In the genomic region with DNA sequence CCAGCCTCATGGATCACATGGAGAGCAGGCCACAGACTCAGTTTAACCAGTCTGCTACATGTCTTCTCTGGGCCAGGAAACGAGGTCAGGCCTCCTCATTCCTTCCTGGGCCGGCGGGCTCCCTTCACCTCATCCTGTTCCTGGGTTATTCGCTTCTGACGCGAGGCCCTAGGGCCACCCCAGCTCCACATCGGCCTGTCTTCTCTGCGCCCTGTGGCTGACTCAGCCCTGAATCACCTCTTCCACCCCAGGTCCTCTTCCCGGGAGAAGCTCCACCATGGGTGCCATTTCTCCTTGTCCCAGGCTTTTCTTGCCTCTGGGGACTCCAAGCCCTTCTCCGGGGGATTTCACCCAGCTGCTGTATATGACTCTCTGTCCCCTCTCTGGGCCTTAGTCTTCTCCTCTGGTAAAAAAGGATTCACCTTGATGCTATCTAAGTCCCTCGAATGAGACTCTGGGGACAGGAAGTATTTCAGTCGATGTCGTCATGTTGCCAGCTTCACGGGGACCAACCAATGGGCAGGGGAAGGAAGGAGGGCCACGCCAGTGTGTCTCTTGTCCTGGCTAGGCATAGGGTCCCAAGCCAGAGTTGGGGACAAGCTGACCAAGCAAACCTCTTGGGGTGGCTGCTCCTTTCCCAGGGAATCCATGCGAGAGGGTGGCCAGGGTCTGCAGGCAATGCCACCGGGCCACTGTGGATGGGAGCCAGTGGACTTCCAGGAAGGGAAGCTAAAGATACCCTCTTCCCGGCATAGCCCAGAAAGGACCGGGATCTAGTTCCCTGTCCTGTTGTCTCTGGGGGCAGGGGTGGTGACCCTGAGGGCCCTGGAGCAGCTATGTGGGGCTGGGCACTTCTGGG, we compare ENCODE assay signal across 1 cellular context.
A peak's percentile ranks its signal among the peaks of the same experiment; 100 is the strongest.
TF ChIP-seq lines count a peak whose summit lies in the region.

No MANE protein-coding gene starts in this region.

TF ChIP-seq in K562, 482 proteins besides CTCF, POLR2A, EP300 and RAD21 (continued from another document and continues in another):
- TF ChIP-seq TBP (optimal IDR thresholded peaks at IDR 0.05; ENCODE audit: low read depth, low read length) (no peak), ASH1L (IDR thresholded peaks at IDR 0.05; ENCODE audit: borderline replicate concordance, low read depth, partially characterized antibody) (no peak), SIN3B (IDR thresholded peaks at IDR 0.05; ENCODE audit: low read depth) (no peak), YBX1 (IDR thresholded peaks at IDR 0.05) (no peak), ZNF165 (CRISPR knock-in tag; IDR thresholded peaks at IDR 0.05; ENCODE audit: borderline replicate concordance) (peak; percentile 91), PML (IDR thresholded peaks at IDR 0.05; ENCODE audit: low read length) (no peak), RBBP5 (IDR thresholded peaks at IDR 0.05; ENCODE audit: borderline replicate concordance, insufficient read depth, low read length, poor library complexity, severe bottlenecking) (no peak), CREB1 (IDR thresholded peaks at IDR 0.05) (no peak), CREB1 (CRISPR knock-in tag; IDR thresholded peaks at IDR 0.05) (no peak), RAD51 (IDR thresholded peaks at IDR 0.05; ENCODE audit: borderline replicate concordance, low read depth) (no peak), TEAD4 (IDR thresholded peaks at IDR 0.05; ENCODE audit: low read length) (no peak), TEAD4 (CRISPR knock-in tag; IDR thresholded peaks at IDR 0.05; ENCODE audit: borderline replicate concordance) (no peak), CBFA2T3 (IDR thresholded peaks at IDR 0.05) (no peak), ZNF764 (CRISPR knock-in tag; IDR thresholded peaks at IDR 0.05; ENCODE audit: low read depth) (no peak), ZNF24 (IDR thresholded peaks at IDR 0.05) (no peak), ZNF766 (CRISPR knock-in tag; conservative IDR thresholded peaks at IDR 0.05) (peak; percentile 63), FOXJ2 (tag; IDR thresholded peaks at IDR 0.05) (no peak), HMG20B (CRISPR knock-in tag; IDR thresholded peaks at IDR 0.05) (no peak), ZNF408 (CRISPR knock-in tag; IDR thresholded peaks at IDR 0.05; ENCODE audit: low read depth) (no peak), HNRNPUL1 (IDR thresholded peaks at IDR 0.05; ENCODE audit: low read length) (no peak), ZNF232 (CRISPR knock-in tag; IDR thresholded peaks at IDR 0.05) (no peak), BACH1 (tag; IDR thresholded peaks at IDR 0.05) (peak; percentile 70; the same call in 1 of the 2 replicates), U2AF1 (optimal IDR thresholded peaks at IDR 0.05; ENCODE audit: low read depth, low read length) (no peak), TCFL5 (CRISPR knock-in tag; conservative IDR thresholded peaks at IDR 0.05) (peak; percentile 50; the same call in 1 of the 2 replicates), NRF1 (conservative IDR thresholded peaks at IDR 0.05 in 1 of 2, IDR thresholded peaks at IDR 0.05 in 1 of 2) (no peak), ZNF445 (CRISPR knock-in tag; IDR thresholded peaks at IDR 0.05; ENCODE audit: low read depth) (no peak), HCFC1 (IDR thresholded peaks at IDR 0.05; ENCODE audit: low read depth, low read length) (no peak), HLTF (IDR thresholded peaks at IDR 0.05) (no peak), ESRRB (CRISPR knock-in tag; IDR thresholded peaks at IDR 0.05; ENCODE audit: borderline replicate concordance) (no peak), PTRF (tag; IDR thresholded peaks at IDR 0.05) (no peak), ZNF23 (CRISPR knock-in tag; IDR thresholded peaks at IDR 0.05) (no peak)
- TF ChIP-seq, protein P1, sequence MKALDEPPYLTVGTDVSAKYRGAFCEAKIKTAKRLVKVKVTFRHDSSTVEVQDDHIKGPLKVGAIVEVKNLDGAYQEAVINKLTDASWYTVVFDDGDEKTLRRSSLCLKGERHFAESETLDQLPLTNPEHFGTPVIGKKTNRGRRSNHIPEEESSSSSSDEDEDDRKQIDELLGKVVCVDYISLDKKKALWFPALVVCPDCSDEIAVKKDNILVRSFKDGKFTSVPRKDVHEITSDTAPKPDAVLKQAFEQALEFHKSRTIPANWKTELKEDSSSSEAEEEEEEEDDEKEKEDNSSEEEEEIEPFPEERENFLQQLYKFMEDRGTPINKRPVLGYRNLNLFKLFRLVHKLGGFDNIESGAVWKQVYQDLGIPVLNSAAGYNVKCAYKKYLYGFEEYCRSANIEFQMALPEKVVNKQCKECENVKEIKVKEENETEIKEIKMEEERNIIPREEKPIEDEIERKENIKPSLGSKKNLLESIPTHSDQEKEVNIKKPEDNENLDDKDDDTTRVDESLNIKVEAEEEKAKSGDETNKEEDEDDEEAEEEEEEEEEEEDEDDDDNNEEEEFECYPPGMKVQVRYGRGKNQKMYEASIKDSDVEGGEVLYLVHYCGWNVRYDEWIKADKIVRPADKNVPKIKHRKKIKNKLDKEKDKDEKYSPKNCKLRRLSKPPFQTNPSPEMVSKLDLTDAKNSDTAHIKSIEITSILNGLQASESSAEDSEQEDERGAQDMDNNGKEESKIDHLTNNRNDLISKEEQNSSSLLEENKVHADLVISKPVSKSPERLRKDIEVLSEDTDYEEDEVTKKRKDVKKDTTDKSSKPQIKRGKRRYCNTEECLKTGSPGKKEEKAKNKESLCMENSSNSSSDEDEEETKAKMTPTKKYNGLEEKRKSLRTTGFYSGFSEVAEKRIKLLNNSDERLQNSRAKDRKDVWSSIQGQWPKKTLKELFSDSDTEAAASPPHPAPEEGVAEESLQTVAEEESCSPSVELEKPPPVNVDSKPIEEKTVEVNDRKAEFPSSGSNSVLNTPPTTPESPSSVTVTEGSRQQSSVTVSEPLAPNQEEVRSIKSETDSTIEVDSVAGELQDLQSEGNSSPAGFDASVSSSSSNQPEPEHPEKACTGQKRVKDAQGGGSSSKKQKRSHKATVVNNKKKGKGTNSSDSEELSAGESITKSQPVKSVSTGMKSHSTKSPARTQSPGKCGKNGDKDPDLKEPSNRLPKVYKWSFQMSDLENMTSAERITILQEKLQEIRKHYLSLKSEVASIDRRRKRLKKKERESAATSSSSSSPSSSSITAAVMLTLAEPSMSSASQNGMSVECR (CRISPR knock-in tag; IDR thresholded peaks at IDR 0.05), result no peak
- TF ChIP-seq, protein P2, sequence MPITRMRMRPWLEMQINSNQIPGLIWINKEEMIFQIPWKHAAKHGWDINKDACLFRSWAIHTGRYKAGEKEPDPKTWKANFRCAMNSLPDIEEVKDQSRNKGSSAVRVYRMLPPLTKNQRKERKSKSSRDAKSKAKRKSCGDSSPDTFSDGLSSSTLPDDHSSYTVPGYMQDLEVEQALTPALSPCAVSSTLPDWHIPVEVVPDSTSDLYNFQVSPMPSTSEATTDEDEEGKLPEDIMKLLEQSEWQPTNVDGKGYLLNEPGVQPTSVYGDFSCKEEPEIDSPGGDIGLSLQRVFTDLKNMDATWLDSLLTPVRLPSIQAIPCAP (CRISPR knock-in tag; IDR thresholded peaks at IDR 0.05; ENCODE audit: borderline replicate concordance), result no peak
- TF ChIP-seq, protein P3, sequence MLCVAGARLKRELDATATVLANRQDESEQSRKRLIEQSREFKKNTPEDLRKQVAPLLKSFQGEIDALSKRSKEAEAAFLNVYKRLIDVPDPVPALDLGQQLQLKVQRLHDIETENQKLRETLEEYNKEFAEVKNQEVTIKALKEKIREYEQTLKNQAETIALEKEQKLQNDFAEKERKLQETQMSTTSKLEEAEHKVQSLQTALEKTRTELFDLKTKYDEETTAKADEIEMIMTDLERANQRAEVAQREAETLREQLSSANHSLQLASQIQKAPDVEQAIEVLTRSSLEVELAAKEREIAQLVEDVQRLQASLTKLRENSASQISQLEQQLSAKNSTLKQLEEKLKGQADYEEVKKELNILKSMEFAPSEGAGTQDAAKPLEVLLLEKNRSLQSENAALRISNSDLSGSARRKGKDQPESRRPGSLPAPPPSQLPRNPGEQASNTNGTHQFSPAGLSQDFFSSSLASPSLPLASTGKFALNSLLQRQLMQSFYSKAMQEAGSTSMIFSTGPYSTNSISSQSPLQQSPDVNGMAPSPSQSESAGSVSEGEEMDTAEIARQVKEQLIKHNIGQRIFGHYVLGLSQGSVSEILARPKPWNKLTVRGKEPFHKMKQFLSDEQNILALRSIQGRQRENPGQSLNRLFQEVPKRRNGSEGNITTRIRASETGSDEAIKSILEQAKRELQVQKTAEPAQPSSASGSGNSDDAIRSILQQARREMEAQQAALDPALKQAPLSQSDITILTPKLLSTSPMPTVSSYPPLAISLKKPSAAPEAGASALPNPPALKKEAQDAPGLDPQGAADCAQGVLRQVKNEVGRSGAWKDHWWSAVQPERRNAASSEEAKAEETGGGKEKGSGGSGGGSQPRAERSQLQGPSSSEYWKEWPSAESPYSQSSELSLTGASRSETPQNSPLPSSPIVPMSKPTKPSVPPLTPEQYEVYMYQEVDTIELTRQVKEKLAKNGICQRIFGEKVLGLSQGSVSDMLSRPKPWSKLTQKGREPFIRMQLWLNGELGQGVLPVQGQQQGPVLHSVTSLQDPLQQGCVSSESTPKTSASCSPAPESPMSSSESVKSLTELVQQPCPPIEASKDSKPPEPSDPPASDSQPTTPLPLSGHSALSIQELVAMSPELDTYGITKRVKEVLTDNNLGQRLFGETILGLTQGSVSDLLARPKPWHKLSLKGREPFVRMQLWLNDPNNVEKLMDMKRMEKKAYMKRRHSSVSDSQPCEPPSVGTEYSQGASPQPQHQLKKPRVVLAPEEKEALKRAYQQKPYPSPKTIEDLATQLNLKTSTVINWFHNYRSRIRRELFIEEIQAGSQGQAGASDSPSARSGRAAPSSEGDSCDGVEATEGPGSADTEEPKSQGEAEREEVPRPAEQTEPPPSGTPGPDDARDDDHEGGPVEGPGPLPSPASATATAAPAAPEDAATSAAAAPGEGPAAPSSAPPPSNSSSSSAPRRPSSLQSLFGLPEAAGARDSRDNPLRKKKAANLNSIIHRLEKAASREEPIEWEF (CRISPR knock-in tag; IDR thresholded peaks at IDR 0.05), result no peak
- TF ChIP-seq, protein P4, sequence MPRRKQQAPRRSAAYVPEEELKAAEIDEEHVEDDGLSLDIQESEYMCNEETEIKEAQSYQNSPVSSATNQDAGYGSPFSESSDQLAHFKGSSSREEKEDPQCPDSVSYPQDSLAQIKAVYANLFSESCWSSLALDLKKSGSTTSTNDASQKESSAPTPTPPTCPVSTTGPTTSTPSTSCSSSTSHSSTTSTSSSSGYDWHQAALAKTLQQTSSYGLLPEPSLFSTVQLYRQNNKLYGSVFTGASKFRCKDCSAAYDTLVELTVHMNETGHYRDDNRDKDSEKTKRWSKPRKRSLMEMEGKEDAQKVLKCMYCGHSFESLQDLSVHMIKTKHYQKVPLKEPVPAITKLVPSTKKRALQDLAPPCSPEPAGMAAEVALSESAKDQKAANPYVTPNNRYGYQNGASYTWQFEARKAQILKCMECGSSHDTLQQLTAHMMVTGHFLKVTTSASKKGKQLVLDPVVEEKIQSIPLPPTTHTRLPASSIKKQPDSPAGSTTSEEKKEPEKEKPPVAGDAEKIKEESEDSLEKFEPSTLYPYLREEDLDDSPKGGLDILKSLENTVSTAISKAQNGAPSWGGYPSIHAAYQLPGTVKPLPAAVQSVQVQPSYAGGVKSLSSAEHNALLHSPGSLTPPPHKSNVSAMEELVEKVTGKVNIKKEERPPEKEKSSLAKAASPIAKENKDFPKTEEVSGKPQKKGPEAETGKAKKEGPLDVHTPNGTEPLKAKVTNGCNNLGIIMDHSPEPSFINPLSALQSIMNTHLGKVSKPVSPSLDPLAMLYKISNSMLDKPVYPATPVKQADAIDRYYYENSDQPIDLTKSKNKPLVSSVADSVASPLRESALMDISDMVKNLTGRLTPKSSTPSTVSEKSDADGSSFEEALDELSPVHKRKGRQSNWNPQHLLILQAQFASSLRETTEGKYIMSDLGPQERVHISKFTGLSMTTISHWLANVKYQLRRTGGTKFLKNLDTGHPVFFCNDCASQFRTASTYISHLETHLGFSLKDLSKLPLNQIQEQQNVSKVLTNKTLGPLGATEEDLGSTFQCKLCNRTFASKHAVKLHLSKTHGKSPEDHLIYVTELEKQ (CRISPR knock-in tag; IDR thresholded peaks at IDR 0.05), result no peak
- TF ChIP-seq, protein P5, sequence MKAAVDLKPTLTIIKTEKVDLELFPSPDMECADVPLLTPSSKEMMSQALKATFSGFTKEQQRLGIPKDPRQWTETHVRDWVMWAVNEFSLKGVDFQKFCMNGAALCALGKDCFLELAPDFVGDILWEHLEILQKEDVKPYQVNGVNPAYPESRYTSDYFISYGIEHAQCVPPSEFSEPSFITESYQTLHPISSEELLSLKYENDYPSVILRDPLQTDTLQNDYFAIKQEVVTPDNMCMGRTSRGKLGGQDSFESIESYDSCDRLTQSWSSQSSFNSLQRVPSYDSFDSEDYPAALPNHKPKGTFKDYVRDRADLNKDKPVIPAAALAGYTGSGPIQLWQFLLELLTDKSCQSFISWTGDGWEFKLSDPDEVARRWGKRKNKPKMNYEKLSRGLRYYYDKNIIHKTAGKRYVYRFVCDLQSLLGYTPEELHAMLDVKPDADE (conservative IDR thresholded peaks at IDR 0.05; ENCODE audit: control insufficient read depth, low read depth, low read length), result no peak
- TF ChIP-seq, protein P6, sequence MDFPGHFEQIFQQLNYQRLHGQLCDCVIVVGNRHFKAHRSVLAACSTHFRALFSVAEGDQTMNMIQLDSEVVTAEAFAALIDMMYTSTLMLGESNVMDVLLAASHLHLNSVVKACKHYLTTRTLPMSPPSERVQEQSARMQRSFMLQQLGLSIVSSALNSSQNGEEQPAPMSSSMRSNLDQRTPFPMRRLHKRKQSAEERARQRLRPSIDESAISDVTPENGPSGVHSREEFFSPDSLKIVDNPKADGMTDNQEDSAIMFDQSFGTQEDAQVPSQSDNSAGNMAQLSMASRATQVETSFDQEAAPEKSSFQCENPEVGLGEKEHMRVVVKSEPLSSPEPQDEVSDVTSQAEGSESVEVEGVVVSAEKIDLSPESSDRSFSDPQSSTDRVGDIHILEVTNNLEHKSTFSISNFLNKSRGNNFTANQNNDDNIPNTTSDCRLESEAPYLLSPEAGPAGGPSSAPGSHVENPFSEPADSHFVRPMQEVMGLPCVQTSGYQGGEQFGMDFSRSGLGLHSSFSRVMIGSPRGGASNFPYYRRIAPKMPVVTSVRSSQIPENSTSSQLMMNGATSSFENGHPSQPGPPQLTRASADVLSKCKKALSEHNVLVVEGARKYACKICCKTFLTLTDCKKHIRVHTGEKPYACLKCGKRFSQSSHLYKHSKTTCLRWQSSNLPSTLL (IDR thresholded peaks at IDR 0.05), result no peak
- TF ChIP-seq, protein P7, sequence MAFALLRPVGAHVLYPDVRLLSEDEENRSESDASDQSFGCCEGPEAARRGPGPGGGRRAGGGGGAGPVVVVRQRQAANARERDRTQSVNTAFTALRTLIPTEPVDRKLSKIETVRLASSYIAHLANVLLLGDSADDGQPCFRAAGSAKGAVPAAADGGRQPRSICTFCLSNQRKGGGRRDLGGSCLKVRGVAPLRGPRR (CRISPR knock-in tag; IDR thresholded peaks at IDR 0.05), result no peak
- TF ChIP-seq, protein P8, sequence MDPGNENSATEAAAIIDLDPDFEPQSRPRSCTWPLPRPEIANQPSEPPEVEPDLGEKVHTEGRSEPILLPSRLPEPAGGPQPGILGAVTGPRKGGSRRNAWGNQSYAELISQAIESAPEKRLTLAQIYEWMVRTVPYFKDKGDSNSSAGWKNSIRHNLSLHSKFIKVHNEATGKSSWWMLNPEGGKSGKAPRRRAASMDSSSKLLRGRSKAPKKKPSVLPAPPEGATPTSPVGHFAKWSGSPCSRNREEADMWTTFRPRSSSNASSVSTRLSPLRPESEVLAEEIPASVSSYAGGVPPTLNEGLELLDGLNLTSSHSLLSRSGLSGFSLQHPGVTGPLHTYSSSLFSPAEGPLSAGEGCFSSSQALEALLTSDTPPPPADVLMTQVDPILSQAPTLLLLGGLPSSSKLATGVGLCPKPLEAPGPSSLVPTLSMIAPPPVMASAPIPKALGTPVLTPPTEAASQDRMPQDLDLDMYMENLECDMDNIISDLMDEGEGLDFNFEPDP (CRISPR knock-in tag; IDR thresholded peaks at IDR 0.05), result no peak
- TF ChIP-seq, protein P9, sequence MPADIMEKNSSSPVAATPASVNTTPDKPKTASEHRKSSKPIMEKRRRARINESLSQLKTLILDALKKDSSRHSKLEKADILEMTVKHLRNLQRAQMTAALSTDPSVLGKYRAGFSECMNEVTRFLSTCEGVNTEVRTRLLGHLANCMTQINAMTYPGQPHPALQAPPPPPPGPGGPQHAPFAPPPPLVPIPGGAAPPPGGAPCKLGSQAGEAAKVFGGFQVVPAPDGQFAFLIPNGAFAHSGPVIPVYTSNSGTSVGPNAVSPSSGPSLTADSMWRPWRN (IDR thresholded peaks at IDR 0.05; ENCODE audit: low read depth), result no peak
